14 cellular contexts compared by ENCODE assay signal in the genomic region with DNA sequence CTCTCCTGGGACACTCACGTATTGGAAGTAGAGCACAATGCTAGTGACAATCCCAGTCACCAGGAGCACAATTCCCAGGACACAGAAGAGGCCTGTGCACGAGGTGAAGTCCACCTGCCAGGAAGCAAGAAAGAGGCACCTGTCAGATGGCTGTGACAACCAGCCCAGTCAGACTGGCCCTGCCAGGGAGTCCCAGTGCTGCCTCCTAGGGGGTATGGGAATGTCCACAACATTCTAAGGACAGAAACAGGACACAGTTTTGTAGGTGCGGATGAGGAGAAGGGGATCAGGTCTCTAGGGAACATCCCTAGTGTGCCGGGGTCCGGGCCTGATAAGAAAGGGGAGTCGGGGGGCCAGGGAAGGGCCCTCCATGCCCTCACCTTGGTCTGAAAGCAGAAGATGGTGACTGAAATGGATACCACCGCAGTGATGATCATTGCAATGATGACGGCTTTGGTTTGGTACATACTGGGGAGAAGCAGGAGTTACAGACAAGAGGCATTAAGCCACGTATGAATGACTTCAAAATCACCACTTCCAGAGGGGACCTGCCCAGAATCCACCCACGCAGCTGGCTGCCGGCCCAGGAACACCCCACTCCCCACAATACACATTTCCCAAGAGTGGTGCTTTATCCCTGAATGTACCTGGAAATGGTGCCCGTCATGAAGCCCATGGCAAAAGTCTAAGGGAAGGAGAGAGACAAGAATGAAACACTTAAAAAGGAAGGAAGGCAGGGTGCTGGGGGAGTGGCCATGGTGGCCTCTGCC. TPM values are rescaled to one million over a fixed set of nuclear protein-coding genes. Genes with fewer than 3 reads are reported as not detected.
A peak's percentile ranks its signal among the peaks of the same experiment; 100 is the strongest.
DNase-seq lines count a peak whose midpoint lies in the region; ATAC-seq and TF ChIP-seq lines count a peak whose summit lies in the region.
"Had no signal": no experiment of that assay in that cellular context is flagged by ENCODE, and none has a peak within 500 bp of the region (broad histone marks: within the 10 kb centered on the region; RNA-seq: fewer than 3 reads in every experiment).

No MANE protein-coding gene starts in this region.

- CTCF ChIA-PET in RWPE1 (lab: Yijun Ruan, JAX): interaction anchor here (0.5 to 0.9 kb wide), 2 partner anchors 21 to 1594 kb away, joined by 3 read pairs; no protein-coding TSS in a partner anchor

- H3K4me1 Mint-ChIP-seq in T-helper 1 cell treated with Interleukin-12 subunit alpha and Interleukin-12 subunit beta and Interleukin-4 antibody, amounts not matched to agents 30 μg/mL and 1 μg/mL, for 36 hours (ENCODE audit: low read depth): peaks cover 14% of the 10 kb centered on the region
- peaks cover under 1% of the 10 kb centered on the region for H3K4me1 Mint-ChIP-seq in endodermal cell

- peaks cover 3% of the 10 kb centered on the region for H3K4me1 ChIP-seq in endodermal cell (ENCODE audit: control insufficient read depth, insufficient read depth, low read length)
- peaks cover 3% of the 10 kb centered on the region for H3K4me1 ChIP-seq in smooth muscle cell (ENCODE audit: low read depth)

- H3K4me3 ChIP-seq in endodermal cell (ENCODE audit: low read length) (no peak overlapping the region), smooth muscle cell (no peak overlapping the region)
- H3K4me3 ChIP-seq: pancreas had no signal

- H2AFZ ChIP-seq in smooth muscle cell (ENCODE audit: low read depth): no peak overlapping the region

- H3K27ac ChIP-seq in RWPE1 (peak overlapping the region; percentile 88), endodermal cell (ENCODE audit: low read depth, low read length) (no peak overlapping the region), smooth muscle cell (ENCODE audit: low read depth) (no peak overlapping the region)

- ATAC-seq in HG02981 (IDR thresholded peaks at IDR 0.05; ENCODE audit: unreplicated experiment): no peak
- ATAC-seq: pancreas had no signal

- no peaks in the 10 kb centered on the region for H3K9me3 Mint-ChIP-seq in T-helper 1 cell treated with Interleukin-12 subunit alpha and Interleukin-12 subunit beta and Interleukin-4 antibody, amounts not matched to agents 30 μg/mL and 1 μg/mL, for 36 hours
- H3K9me3 Mint-ChIP-seq in endodermal cell: no peaks in the 10 kb centered on the region

- no peaks in the 10 kb centered on the region for H3K27me3 ChIP-seq in endodermal cell (ENCODE audit: control insufficient read depth, insufficient read depth, low read length, poor library complexity, severe bottlenecking)
- H3K27me3 ChIP-seq in smooth muscle cell (ENCODE audit: low read depth): no peaks in the 10 kb centered on the region
- H3K27me3 ChIP-seq: pancreas had no signal

- peaks cover 16% of the 10 kb centered on the region for H4K20me1 ChIP-seq in smooth muscle cell (ENCODE audit: low read depth)

- H3K9me3 ChIP-seq in endodermal cell (ENCODE audit: control insufficient read depth, low read length) (no peaks in the 10 kb centered on the region), smooth muscle cell (replicated peaks; ENCODE audit: low read depth) (no peaks in the 10 kb centered on the region)
- H3K9me3 ChIP-seq: pancreas had no signal

- no peak overlapping the region for H3K4me3 Mint-ChIP-seq in T-helper 1 cell treated with Interleukin-12 subunit alpha and Interleukin-12 subunit beta and Interleukin-4 antibody, amounts not matched to agents 30 μg/mL and 1 μg/mL, for 36 hours
- no peak overlapping the region for H3K4me3 Mint-ChIP-seq in endodermal cell

- H3K36me3 ChIP-seq in endodermal cell (ENCODE audit: control insufficient read depth, insufficient read depth, low read length) (peaks cover 52% of the 10 kb centered on the region), smooth muscle cell (ENCODE audit: low read depth) (no peaks in the 10 kb centered on the region)

- peak overlapping the region; percentile 55 for H3K27ac Mint-ChIP-seq in T-helper 1 cell treated with Interleukin-12 subunit alpha and Interleukin-12 subunit beta and Interleukin-4 antibody, amounts not matched to agents 30 μg/mL and 1 μg/mL, for 36 hours
- H3K27ac Mint-ChIP-seq in endodermal cell: peak overlapping the region; percentile 9

- WGBS in endodermal cell (ENCODE audit: insufficient coverage in 1 of 2, insufficient read length in 1 of 2), 2 experiments: 93 to 96% methylated on average over 10 to 12 of the region's 12 CpGs
- WGBS in smooth muscle cell (ENCODE audit: low lambda C conversion rate): 96% methylated on average over 12 of the region's 12 CpGs

- H3K79me2 ChIP-seq in smooth muscle cell (ENCODE audit: low read depth): peaks cover 33% of the 10 kb centered on the region

- TF ChIP-seq CTCF in RWPE1 (conservative IDR thresholded peaks at IDR 0.05; ENCODE audit: low read depth) (no peak), endodermal cell (conservative IDR thresholded peaks at IDR 0.05) (peak; percentile 49), smooth muscle cell (IDR thresholded peaks at IDR 0.05; ENCODE audit: borderline replicate concordance, insufficient read depth, poor library complexity, severe bottlenecking) (peak; percentile 9)

- no peak overlapping the region for H3K4me2 ChIP-seq in smooth muscle cell

- peaks cover 49% of the 10 kb centered on the region for H3K36me3 Mint-ChIP-seq in T-helper 1 cell treated with Interleukin-12 subunit alpha and Interleukin-12 subunit beta and Interleukin-4 antibody, amounts not matched to agents 30 μg/mL and 1 μg/mL, for 36 hours (ENCODE audit: low read depth)
- H3K36me3 Mint-ChIP-seq in endodermal cell (ENCODE audit: low read depth): peaks cover 48% of the 10 kb centered on the region

- no peak for DNase-seq in T-helper 1 cell
- no peak for DNase-seq in RWPE1 (ENCODE audit: low spot score)
- no peak for DNase-seq in endodermal cell
- DNase-seq in smooth muscle cell (lab: John Stamatoyannopoulos, UW; ENCODE audit: unreplicated experiment): no peak
- DNase-seq in SW480 (ENCODE audit: low spot score): no peak
- no peak for DNase-seq in NCI-H82 treated with DMSO at 0.1 percent for 48 hours (lab: John Stamatoyannopoulos, UW; ENCODE audit: unreplicated experiment)
- DNase-seq: EL; kidney; RPMI8226; stimulated activated CD4-positive, alpha-beta T cell treated with anti-CD3 and anti-CD28 coated beads, Interleukin-4, amount 100 ng/mL, for 4 hours; trophoblast cell had no signal

- H3F3A ChIP-seq in smooth muscle cell (ENCODE audit: low read depth): peaks cover 15% of the 10 kb centered on the region

- no peak overlapping the region for H3K9ac ChIP-seq in endodermal cell (ENCODE audit: extremely low read depth, low read length, poor library complexity, severe bottlenecking)
- H3K9ac ChIP-seq in smooth muscle cell (ENCODE audit: low read depth): no peak overlapping the region

- POLR2A ChIA-PET in RWPE1 (lab: Yijun Ruan, JAX; ENCODE audit: low non-redundant PET): no interaction called here

- no peaks in the 10 kb centered on the region for H3K27me3 Mint-ChIP-seq in T-helper 1 cell treated with Interleukin-12 subunit alpha and Interleukin-12 subunit beta and Interleukin-4 antibody, amounts not matched to agents 30 μg/mL and 1 μg/mL, for 36 hours (ENCODE audit: low read depth)
- H3K27me3 Mint-ChIP-seq in endodermal cell (ENCODE audit: insufficient read depth): no peaks in the 10 kb centered on the region

RNA-seq across cellular contexts. Expression of gene PNKD, which starts 6.9 kb away (rescaled TPM):
- total RNA-seq in endodermal cell (10 to 100 TPM; 33.9 to 39.6 TPM), smooth muscle cell (26.1 and 42.0 TPM in 2 replicates)
- 46.6 TPM for polyA plus RNA-seq in endodermal cell (2013, experiment 1 of 2)
- polyA plus RNA-seq in endodermal cell (2013, experiment 2 of 2): 42.6 TPM
- 109 and 126 TPM in 2 replicates for polyA plus RNA-seq in smooth muscle cell

RNA-seq across cellular contexts. Expression of gene AAMP, which starts 7.2 kb away (rescaled TPM):
- total RNA-seq in endodermal cell (10 to 100 TPM; 89.2 to 97.2 TPM), smooth muscle cell (58.9 and 71.5 TPM in 2 replicates)
- 59.9 TPM for polyA plus RNA-seq in endodermal cell (2013, experiment 1 of 2)
- polyA plus RNA-seq in endodermal cell (2013, experiment 2 of 2): 54.7 TPM
- polyA plus RNA-seq in smooth muscle cell: 95.8 and 135 TPM in 2 replicates

RNA-seq across cellular contexts. Expression of gene TMBIM1, which starts 15.1 kb away (rescaled TPM):
- total RNA-seq in endodermal cell: 10 to 100 TPM; 50.7 to 53.8 TPM
- polyA plus RNA-seq in endodermal cell (2013, experiment 1 of 2): 22.4 TPM
- 17.2 TPM for polyA plus RNA-seq in endodermal cell (2013, experiment 2 of 2)
- 109 TPM in 2 replicates for total RNA-seq in smooth muscle cell
- 121 and 172 TPM in 2 replicates for polyA plus RNA-seq in smooth muscle cell

RNA-seq across cellular contexts. Expression of gene GPBAR1, which starts 16.4 kb away (rescaled TPM):
- under 1 TPM; 0.18 TPM for total RNA-seq in endodermal cell
- polyA plus RNA-seq in endodermal cell (2013, experiment 1 of 2): 1.9 TPM
- polyA plus RNA-seq in endodermal cell (2013, experiment 2 of 2): 1.2 TPM
- total RNA-seq in smooth muscle cell: 0.94 and 1.3 TPM in 2 replicates
- 1.6 and 2.6 TPM in 2 replicates for polyA plus RNA-seq in smooth muscle cell
